ENCODE assay signal across 8 cellular contexts in the genomic region with DNA sequence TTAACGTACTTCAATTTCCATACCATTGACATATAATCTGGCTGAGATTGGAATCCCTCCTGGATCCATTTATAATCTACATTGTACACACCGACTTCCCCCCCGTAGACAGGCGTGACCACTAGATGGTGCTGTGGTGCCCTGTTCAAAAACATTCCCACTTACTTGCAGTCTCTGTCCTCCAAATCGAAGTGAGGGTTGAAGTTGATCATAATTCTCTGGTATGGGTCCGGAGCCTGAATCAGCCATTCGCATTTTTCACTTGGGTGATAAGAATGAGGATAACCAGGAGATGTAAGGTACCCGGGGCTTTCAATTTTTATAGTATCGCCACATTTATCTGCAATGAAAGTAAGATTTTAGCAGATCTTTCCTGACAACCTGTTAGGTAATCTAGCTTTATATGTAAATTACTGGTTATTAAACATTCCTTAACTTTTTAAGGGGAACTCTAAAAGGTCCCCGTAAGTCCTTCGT. TPM values are rescaled to one million over a fixed set of nuclear protein-coding genes. Genes with fewer than 3 reads are reported as not detected.
DNase-seq lines count a peak whose midpoint lies in the region; ATAC-seq and TF ChIP-seq lines count a peak whose summit lies in the region.

No MANE protein-coding gene starts in this region.

- H3K27me3 ChIP-seq in BLaER1 = peaks cover 36% of the 10 kb centered on the region
- no peaks in the 10 kb centered on the region for H3K27me3 ChIP-seq in rectal smooth muscle tissue (ENCODE audit: control insufficient read depth, insufficient read depth, low read length)
- H3K27me3 ChIP-seq in uterus = no peaks in the 10 kb centered on the region

- H3K36me3 ChIP-seq in BLaER1 (no peaks in the 10 kb centered on the region), rectal smooth muscle tissue (ENCODE audit: control insufficient read depth, insufficient read depth, low read length) (peaks cover 3% of the 10 kb centered on the region), uterus (no peaks in the 10 kb centered on the region)

- H3K27ac ChIP-seq in BLaER1 (no peak overlapping the region), rectal smooth muscle tissue (ENCODE audit: low read depth, low read length) (no peak overlapping the region), uterus (peak overlapping the region; percentile 37 to 88)

- H3K9ac ChIP-seq in BLaER1 (no peak overlapping the region), rectal smooth muscle tissue (ENCODE audit: low read length) (no peak overlapping the region)

- H3K4me2 ChIP-seq in BLaER1 = peak overlapping the region; percentile 44

- peak; percentile 51 for ATAC-seq in GM21381 (IDR thresholded peaks at IDR 0.05; ENCODE audit: unreplicated experiment)
- ATAC-seq in left cardiac atrium = peak in 1 of 2 donors; percentile 14

- peaks cover 26% of the 10 kb centered on the region for H3K4me1 ChIP-seq in BLaER1
- H3K4me1 ChIP-seq in rectal smooth muscle tissue (ENCODE audit: control insufficient read depth, insufficient read depth, low read length) = peaks cover 15% of the 10 kb centered on the region
- H3K4me1 ChIP-seq in uterus = no peaks in the 10 kb centered on the region

- H3K4me3 ChIP-seq in BLaER1 (no peak overlapping the region), rectal smooth muscle tissue (ENCODE audit: low read length) (peak overlapping the region; percentile 83), uterus (peak overlapping the region; percentile 67 to 71)

- H3K9me3 ChIP-seq in BLaER1 = no peaks in the 10 kb centered on the region
- H3K9me3 ChIP-seq in uterus = no peaks in the 10 kb centered on the region

- H4K20me1 ChIP-seq in BLaER1 = peaks cover 6% of the 10 kb centered on the region; the same call in 1 of the 2 replicates

- peak; percentile 78 to 90 (median 85) for TF ChIP-seq CTCF in uterus (IDR thresholded peaks at IDR 0.05)

- DNase-seq in NCI-H1048 (lab: John Stamatoyannopoulos, UW) (peak; percentile 35), T follicular helper cell (ENCODE audit: low read depth) (peak; percentile 65), amniotic epithelial cell (ENCODE audit: low read depth) (peak; percentile 79), left cardiac atrium (peak; percentile 85), uterus (peak; percentile 86 to 88)

- intact Hi-C loops in left cardiac atrium (cut with DNase I) = loop anchor here (5.0 to 10.0 kb wide), 2 partner anchors 474 to 1307 kb away; no protein-coding TSS in a partner anchor
- intact Hi-C loops in uterus (cut with DNase I; ENCODE audit: low total_unique reads) = no loop called here

- TF ChIP-seq POLR2A in uterus (IDR thresholded peaks at IDR 0.05) = no peak

RNA-seq across cellular contexts. Expression of gene NRP1, which starts 3.9 kb away (rescaled TPM):
- total RNA-seq in left cardiac atrium (100 to 1,000 TPM; 110 to 121 TPM), uterus (100 to 1,000 TPM in 2 of 4 donors, 10 to 100 TPM in 2; 47.1 to 286 (median 111) TPM)

Comparison
In these comparisons a context has a peak if more than half of its experiments do, and no peak if none do; other contexts are left out.
1. H3K27ac ChIP-seq: peak in uterus (2 of 2); none in BLaER1 (single experiment) and rectal smooth muscle tissue (single experiment).
2. DNase-seq: peak in every context shown above with its lines; median percentile 87 in uterus; 85 in left cardiac atrium; 79 in amniotic epithelial cell; 65 in T follicular helper cell; 35 in NCI-H1048.